In the genomic region with DNA sequence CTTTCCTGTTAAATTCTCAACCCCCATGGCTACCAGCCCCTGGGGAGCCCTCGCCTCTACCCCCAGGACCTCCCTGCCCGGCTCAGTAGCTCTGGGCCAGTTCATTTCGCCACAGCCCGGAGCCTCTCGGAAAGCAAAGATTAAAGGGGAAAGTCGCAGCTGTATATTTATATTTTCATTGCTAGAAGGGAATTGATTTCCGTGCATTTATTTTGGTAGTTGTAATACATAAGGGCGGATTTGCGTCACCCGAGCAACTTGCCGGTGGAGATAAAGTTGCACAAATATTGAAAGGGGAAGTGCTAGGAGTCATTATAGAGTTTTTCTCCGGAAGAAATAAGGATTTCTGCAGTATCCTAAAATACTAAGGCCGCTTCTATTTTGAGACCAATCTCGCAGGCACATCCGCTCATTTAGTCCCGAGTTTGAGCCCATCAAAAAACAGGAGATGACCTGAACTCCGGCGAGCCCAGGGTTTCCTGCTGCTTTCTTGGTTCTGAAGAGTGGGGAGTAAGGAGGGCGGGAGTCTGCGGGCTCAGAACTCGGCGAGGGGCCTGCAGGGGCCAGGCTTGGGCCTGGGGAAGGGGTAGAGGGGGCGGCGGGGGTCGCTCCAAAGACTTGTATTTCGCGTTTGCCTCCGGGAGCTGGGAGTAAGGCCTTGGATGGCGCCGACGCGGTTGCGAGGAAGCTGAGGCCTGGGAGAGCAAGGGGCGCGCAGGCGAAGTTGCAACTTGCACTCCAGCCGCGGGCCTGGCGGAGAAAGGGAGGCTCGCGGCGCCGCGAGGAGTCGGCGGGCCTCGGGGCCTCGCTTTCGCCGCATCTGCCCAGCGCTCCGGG, we compare ENCODE assay signal across 11 cellular contexts. TPM values are rescaled to one million over a fixed set of nuclear protein-coding genes. Genes with fewer than 3 reads are reported as not detected.
DNase-seq lines count a peak whose midpoint lies in the region; TF ChIP-seq lines count a peak whose summit lies in the region.
"Had no signal": no experiment of that assay in that cellular context is flagged by ENCODE, and none has a peak within 500 bp of the region (broad histone marks: within the 10 kb centered on the region; RNA-seq: fewer than 3 reads in every experiment).

No MANE protein-coding gene starts in this region.

- peak overlapping the region; percentile 82 for H3K4me3 Mint-ChIP-seq in nephron progenitor cell

- H3K9me3 ChIP-seq in BLaER1 treated with 17β-estradiol and CSF1 and Interleukin-3, amounts not matched to agents 10 nM and 100 nM (replicated peaks in 1 of 11) = peaks cover 0 to 11% (median 0%) of the 10 kb centered on the region in 11 experiments; a peak in 7 of 22 replicates

- no peak for TF ChIP-seq CTCF in nephron progenitor cell (IDR thresholded peaks at IDR 0.05)

- DNase-seq in SKM-1 (lab: John Stamatoyannopoulos, UW; ENCODE audit: unreplicated experiment) = peak; percentile 88
- peak; percentile 97 for DNase-seq in glomerular endothelial cell (ENCODE audit: extremely low read depth, low read depth, low spot score)
- DNase-seq in nephron progenitor cell = peak; percentile 72
- no peak for DNase-seq in NCI-H2196 treated with DMSO at 0.1 percent for 48 hours (lab: John Stamatoyannopoulos, UW; ENCODE audit: unreplicated experiment)
- no peak for DNase-seq in activated T-cell treated with anti-CD3 and anti-CD28 coated beads for 4 hours
- DNase-seq in NCI-H1048 (lab: John Stamatoyannopoulos, UW) = no peak
- DNase-seq in NCI-H2227 (lab: John Stamatoyannopoulos, UW; ENCODE audit: unreplicated experiment) = no peak
- DNase-seq: T-helper 2 cell had no signal

- H3K4me2 ChIP-seq in BLaER1 treated with 17β-estradiol and CSF1 and Interleukin-3, amounts not matched to agents 10 nM and 100 nM = peak overlapping the region; percentile 81 to 98 (median 93)

- peak overlapping the region; percentile 97 to 100 (median 99) for H3K27ac ChIP-seq in BLaER1 treated with 17β-estradiol and CSF1 and Interleukin-3, amounts not matched to agents 10 nM and 100 nM
- H3K27ac ChIP-seq: epithelial cell of prostate had no signal

- H3K9ac ChIP-seq in BLaER1 treated with 17β-estradiol and CSF1 and Interleukin-3, amounts not matched to agents 10 nM and 100 nM = peak overlapping the region; percentile 96 to 100 (median 100)

- H3K27me3 ChIP-seq in BLaER1 treated with 17β-estradiol and CSF1 and Interleukin-3, amounts not matched to agents 10 nM and 100 nM = peaks cover 0 to 71% (median 59%) of the 10 kb centered on the region in 11 experiments; a peak in 15 of 22 replicates

- peaks cover 6 to 13% (median 11%) of the 10 kb centered on the region in 11 experiments; a peak in 21 of 22 replicates for H3K36me3 ChIP-seq in BLaER1 treated with 17β-estradiol and CSF1 and Interleukin-3, amounts not matched to agents 10 nM and 100 nM

- H3K9me3 Mint-ChIP-seq in nephron progenitor cell = no peaks in the 10 kb centered on the region

- H3K4me1 ChIP-seq in BLaER1 treated with 17β-estradiol and CSF1 and Interleukin-3, amounts not matched to agents 10 nM and 100 nM = peaks cover 36 to 71% (median 57%) of the 10 kb centered on the region in 10 experiments

- no peaks in the 10 kb centered on the region for H3K36me3 Mint-ChIP-seq in nephron progenitor cell (ENCODE audit: low read depth)

- peaks cover 80% of the 10 kb centered on the region for H3K27me3 Mint-ChIP-seq in nephron progenitor cell (ENCODE audit: low read depth, poor library complexity)

- H3K27ac Mint-ChIP-seq in nephron progenitor cell = no peak overlapping the region

- peaks cover 0 to 9% (median 0%) of the 10 kb centered on the region in 11 experiments; a peak in 5 of 22 replicates for H4K20me1 ChIP-seq in BLaER1 treated with 17β-estradiol and CSF1 and Interleukin-3, amounts not matched to agents 10 nM and 100 nM

- H3K4me1 Mint-ChIP-seq in nephron progenitor cell = peaks cover 49% of the 10 kb centered on the region

- H3K4me3 ChIP-seq in BLaER1 treated with 17β-estradiol and CSF1 and Interleukin-3, amounts not matched to agents 10 nM and 100 nM = peak overlapping the region; percentile 84 to 99 (median 94)

RNA-seq across cellular contexts. Expression of a gene that starts 2.5 kb away (rescaled TPM):
- 27.3 and 30.4 TPM in 2 replicates for total RNA-seq in glomerular endothelial cell
- total RNA-seq: HT-29 had no signal

Comparison
In these comparisons a context has a peak if more than half of its experiments do, and no peak if none do; other contexts are left out.
1. DNase-seq: peak in SKM-1 (single experiment), glomerular endothelial cell (single experiment) and nephron progenitor cell (single experiment); none in NCI-H2196 treated with DMSO at 0.1 percent for 48 hours (single experiment), activated T-cell treated with anti-CD3 and anti-CD28 coated beads for 4 hours (single experiment), NCI-H1048 (single experiment) and NCI-H2227 (single experiment).